Comparison of ENCODE assay signal across 9 cellular contexts in the genomic region with DNA sequence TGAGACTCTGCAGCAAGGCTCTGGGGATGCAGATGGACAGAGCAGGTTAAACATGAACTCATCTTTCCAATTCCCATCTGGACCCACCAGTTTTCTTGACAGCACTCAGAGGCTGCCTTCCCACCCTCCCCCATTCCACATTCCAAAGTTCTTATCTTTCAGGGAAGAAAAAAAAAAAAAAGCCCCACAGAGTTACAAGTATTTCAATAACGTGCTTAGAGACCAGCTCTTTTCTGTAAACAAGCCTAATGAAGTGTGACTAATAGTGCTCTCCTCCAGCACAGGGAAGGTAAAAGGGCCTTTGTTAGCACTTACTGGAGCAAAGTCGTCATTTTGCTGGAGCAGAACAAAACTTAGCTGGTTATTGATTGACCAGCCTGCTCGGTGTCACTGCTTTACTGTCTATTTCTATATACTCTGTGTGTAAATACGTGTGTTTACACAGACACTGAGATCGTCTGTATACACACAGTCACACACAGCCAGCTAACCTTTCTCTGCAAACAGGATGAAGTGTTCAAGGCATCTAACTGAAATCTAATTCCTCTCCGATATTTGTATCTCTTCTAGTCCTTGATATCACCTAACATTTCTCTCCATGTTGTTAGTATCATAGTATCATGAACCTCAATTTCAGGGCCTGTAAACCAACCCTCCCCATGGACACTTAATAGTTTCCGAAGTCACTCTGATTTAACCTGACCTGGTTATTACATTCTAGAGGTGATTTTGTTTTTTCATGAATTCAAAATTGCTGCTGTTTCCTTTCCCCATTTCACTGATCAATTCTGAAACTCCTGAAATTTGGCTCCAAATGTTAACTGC.
DNase-seq lines count a peak whose midpoint lies in the region.
"Had no signal": no experiment of that assay in that cellular context is flagged by ENCODE, and none has a peak within 500 bp of the region (broad histone marks: within the 10 kb centered on the region; RNA-seq: fewer than 3 reads in every experiment).

No MANE protein-coding gene starts in this region.

- H3K4me1 Mint-ChIP-seq in T-helper 2 cell treated with Interferon-gamma antibody and Interleukin-4, amounts not matched to agents 5 μg/mL and 100 μg/mL, for 36 hours (ENCODE audit: low read depth), result no peaks in the 10 kb centered on the region
- no peaks in the 10 kb centered on the region for H3K4me1 Mint-ChIP-seq in activated CD4-positive, alpha-beta T cell treated with anti-CD3 and anti-CD28 coated beads, Interleukin-2, amount 10 ng/mL, durations not matched to agents 24 days and 14 days

- intact Hi-C loops in activated CD4-positive, alpha-beta T cell treated with anti-CD3 and anti-CD28 coated beads, Interleukin-2, amount 10 ng/mL, durations not matched to agents 24 days and 14 days (cut with micrococcal nuclease), result no loop called here

- peak overlapping the region; percentile 14; the same call in 1 of the 2 replicates for H3K9ac ChIP-seq in iPS-20b (ENCODE audit: low read depth, low read length)

- H3K36me3 Mint-ChIP-seq in T-helper 2 cell treated with Interferon-gamma antibody and Interleukin-4, amounts not matched to agents 5 μg/mL and 100 μg/mL, for 36 hours (ENCODE audit: low read depth), result no peaks in the 10 kb centered on the region
- no peaks in the 10 kb centered on the region for H3K36me3 Mint-ChIP-seq in activated CD4-positive, alpha-beta T cell treated with anti-CD3 and anti-CD28 coated beads, Interleukin-2, amount 10 ng/mL, durations not matched to agents 24 days and 14 days (ENCODE audit: low read depth)

- DNase-seq in GM03348 (ENCODE audit: low spot score), result peak; percentile 62
- peak; percentile 18 to 43 for DNase-seq in NCI-H1930 (lab: John Stamatoyannopoulos, UW)
- DNase-seq in astrocyte of the hippocampus (ENCODE audit: low read depth, low spot score), result peak; percentile 92
- DNase-seq in superior temporal gyrus (ENCODE audit: extremely low spot score), result peak; percentile 67
- no peak for DNase-seq in midbrain (lab: John Stamatoyannopoulos, UW)
- DNase-seq in T-helper 2 cell treated with Interferon-gamma antibody and Interleukin-4, amounts not matched to agents 5 μg/mL and 100 μg/mL, for 36 hours (ENCODE audit: low spot score), result no peak
- DNase-seq in activated CD4-positive, alpha-beta T cell treated with anti-CD3 and anti-CD28 coated beads, Interleukin-2, amount 10 ng/mL, durations not matched to agents 24 days and 14 days, result no peak

- no peak overlapping the region for H3K27ac ChIP-seq in iPS-20b (ENCODE audit: low read length)

- no peaks in the 10 kb centered on the region for H3K9me3 Mint-ChIP-seq in T-helper 2 cell treated with Interferon-gamma antibody and Interleukin-4, amounts not matched to agents 5 μg/mL and 100 μg/mL, for 36 hours
- H3K9me3 Mint-ChIP-seq in activated CD4-positive, alpha-beta T cell treated with anti-CD3 and anti-CD28 coated beads, Interleukin-2, amount 10 ng/mL, durations not matched to agents 24 days and 14 days, result no peaks in the 10 kb centered on the region

- H3K27me3 ChIP-seq in iPS-20b (ENCODE audit: insufficient read depth, low read length), result no peaks in the 10 kb centered on the region

- peaks cover 13% of the 10 kb centered on the region for H3K27me3 Mint-ChIP-seq in T-helper 2 cell treated with Interferon-gamma antibody and Interleukin-4, amounts not matched to agents 5 μg/mL and 100 μg/mL, for 36 hours (ENCODE audit: low read depth)
- H3K27me3 Mint-ChIP-seq in activated CD4-positive, alpha-beta T cell treated with anti-CD3 and anti-CD28 coated beads, Interleukin-2, amount 10 ng/mL, durations not matched to agents 24 days and 14 days, result peaks cover 9% of the 10 kb centered on the region

- no peak overlapping the region for H3K27ac Mint-ChIP-seq in T-helper 2 cell treated with Interferon-gamma antibody and Interleukin-4, amounts not matched to agents 5 μg/mL and 100 μg/mL, for 36 hours
- H3K27ac Mint-ChIP-seq in activated CD4-positive, alpha-beta T cell treated with anti-CD3 and anti-CD28 coated beads, Interleukin-2, amount 10 ng/mL, durations not matched to agents 24 days and 14 days, result no peak overlapping the region

- no peaks in the 10 kb centered on the region for H3K36me3 ChIP-seq in iPS-20b (ENCODE audit: insufficient read depth, low read depth, low read length)

- H3K4me3 Mint-ChIP-seq in T-helper 2 cell treated with Interferon-gamma antibody and Interleukin-4, amounts not matched to agents 5 μg/mL and 100 μg/mL, for 36 hours, result no peak overlapping the region
- no peak overlapping the region for H3K4me3 Mint-ChIP-seq in activated CD4-positive, alpha-beta T cell treated with anti-CD3 and anti-CD28 coated beads, Interleukin-2, amount 10 ng/mL, durations not matched to agents 24 days and 14 days

- H3K9me3 ChIP-seq in iPS-20b (ENCODE audit: insufficient read depth, low read depth, low read length), result no peaks in the 10 kb centered on the region

- H3K4me3 ChIP-seq in iPS-20b (ENCODE audit: low read length), result peak overlapping the region; percentile 41
- H3K4me3 ChIP-seq: skin epidermis had no signal

- peaks cover 70% of the 10 kb centered on the region for H3K4me1 ChIP-seq in iPS-20b (ENCODE audit: insufficient read depth, low read length)

Comparison
In these comparisons a context has a peak if more than half of its experiments do, and no peak if none do; other contexts are left out.
1. DNase-seq: peak in GM03348 (single experiment), NCI-H1930 (2 of 2), astrocyte of the hippocampus (single experiment) and superior temporal gyrus (single experiment); none in midbrain (single experiment), T-helper 2 cell treated with Interferon-gamma antibody and Interleukin-4, amounts not matched to agents 5 μg/mL and 100 μg/mL, for 36 hours (single experiment) and activated CD4-positive, alpha-beta T cell treated with anti-CD3 and anti-CD28 coated beads, Interleukin-2, amount 10 ng/mL, durations not matched to agents 24 days and 14 days (single experiment).